ENCODE assay signal across 1 cellular context in genomic region chr5:177006265-177006972, GRCh38.
TF ChIP-seq lines count a peak whose summit lies in the region.

Gene UIMC1, minus strand, starts transcription at chr5:177006779. Its CDS starts 24,164 bp downstream, at chr5:176982615.

TF ChIP-seq in HEK293, 187 proteins besides CTCF, POLR2A, EP300 and RAD21 (continued from another document):
- TF ChIP-seq ZBTB10 (tag by site-specific recombination; IDR thresholded peaks at IDR 0.05) (peak; percentile 78), ZNF133 (tag by site-specific recombination; IDR thresholded peaks at IDR 0.05) (no peak)
